Comparison of ENCODE assay signal across 8 cellular contexts in the genomic region with DNA sequence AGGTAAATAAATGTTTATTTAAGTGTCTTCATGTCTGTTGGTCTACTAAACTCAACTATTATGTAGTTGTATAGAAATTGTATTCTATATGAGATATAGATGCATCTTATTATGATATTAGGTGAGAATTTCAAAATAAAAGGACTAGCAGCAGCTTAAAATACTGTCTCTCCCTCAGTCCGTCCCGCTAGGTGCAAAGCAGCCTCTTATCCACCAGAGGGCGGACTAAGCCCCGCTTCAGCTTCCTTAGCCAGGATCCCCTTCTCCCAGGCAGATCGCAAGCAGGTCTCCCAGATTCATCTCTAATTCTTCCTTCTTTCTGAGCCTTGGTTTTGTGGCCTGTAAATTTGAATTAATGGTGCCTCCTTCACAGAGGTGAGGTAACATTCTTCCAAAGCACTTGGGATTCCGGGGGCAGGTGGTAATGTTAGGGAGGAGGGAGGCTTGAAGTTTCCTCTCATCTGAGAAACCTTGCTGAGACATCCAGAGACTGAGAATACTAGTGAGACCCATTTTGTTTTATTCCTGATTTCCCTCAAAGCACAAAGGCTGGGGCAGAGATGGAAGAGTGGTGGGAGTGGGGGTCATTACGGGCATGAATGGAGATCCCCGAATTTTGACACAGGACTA. TPM values are rescaled to one million over a fixed set of nuclear protein-coding genes. Genes with fewer than 3 reads are reported as not detected.
A peak's percentile ranks its signal among the peaks of the same experiment; 100 is the strongest.
DNase-seq lines count a peak whose midpoint lies in the region; ATAC-seq and TF ChIP-seq lines count a peak whose summit lies in the region.

No MANE protein-coding gene starts in this region.

- H3K4me3 ChIP-seq in cardiac fibroblast (replicated peaks in 1 of 2; ENCODE audit: low read depth in 2 of 2, low read length in 2 of 2): no peak overlapping the region

- peak; percentile 45 for DNase-seq in A172 (ENCODE audit: low spot score)
- DNase-seq in NCI-H1417 (lab: John Stamatoyannopoulos, UW): peak; percentile 61 to 81 (median 70)
- peak; percentile 38 for DNase-seq in UCSD-AML1 (lab: John Stamatoyannopoulos, UW; ENCODE audit: unreplicated experiment)
- peak; percentile 81 to 86 for DNase-seq in cardiac fibroblast (ENCODE audit: low read depth in 2 of 2)
- DNase-seq in kidney glomerular epithelial cell (lab: John Stamatoyannopoulos, UW): peak; percentile 42
- peak; percentile 43 to 51 for DNase-seq in stimulated activated CD4-positive, alpha-beta T cell treated with anti-CD3 and anti-CD28 coated beads, Interleukin-2, amount 100 ng/mL, for 48 hours

- ATAC-seq in HG02642 (IDR thresholded peaks at IDR 0.05; ENCODE audit: poor library complexity, unreplicated experiment): peak; percentile 88

- peak; percentile 94 for TF ChIP-seq CTCF in GM12872 (IDR thresholded peaks at IDR 0.05; ENCODE audit: insufficient read depth, low read depth, low read length)
- TF ChIP-seq CTCF in cardiac fibroblast (IDR thresholded peaks at IDR 0.05; ENCODE audit: low read depth, low read length): peak; percentile 96

RNA-seq across cellular contexts. Expression of a gene that starts 13.5 kb away (rescaled TPM):
- total RNA-seq in A172 (2014; rRNA removed; shearing (Covaris generic)): not detected in 2 replicates

RNA-seq across cellular contexts. Expression of a gene that starts 27.8 kb away (rescaled TPM):
- not detected in 2 replicates for total RNA-seq in A172 (2014; rRNA removed; shearing (Covaris generic))
